In genomic region chr17:57622886-57623433, GRCh38 we compare ENCODE assay signal across 8 cellular contexts.
A peak's percentile ranks its signal among the peaks of the same experiment; 100 is the strongest.
DNase-seq lines count a peak whose midpoint lies in the region; ATAC-seq lines count a peak whose summit lies in the region.

No MANE protein-coding gene starts in this region.

- H3K79me1 ChIP-seq in trophoblast cell (ENCODE audit: low read length): peaks cover 42% of the 10 kb centered on the region

- no peak overlapping the region for H3K23ac ChIP-seq in trophoblast cell (ENCODE audit: low read length)

- no peaks in the 10 kb centered on the region for H3K9me3 Mint-ChIP-seq in dendritic cell treated with granulocyte-macrophage colony-stimulating factor and Interleukin-4, amounts not matched to agents 40 ng/mL and 50 ng/mL, for 4 days

- peak; percentile 54 for ATAC-seq in HG02623 (IDR thresholded peaks at IDR 0.05; ENCODE audit: unreplicated experiment)

- H3K4me1 ChIP-seq in trophoblast cell (ENCODE audit: control insufficient read depth in 1 of 2, insufficient read depth in 2 of 2, low read length in 2 of 2): peaks cover 49 to 52% of the 10 kb centered on the region in 2 experiments
- H3K4me1 ChIP-seq in effector memory CD4-positive, alpha-beta T cell (ENCODE audit: control insufficient read depth, insufficient read depth, low read length, poor library complexity, severe bottlenecking): no peaks in the 10 kb centered on the region

- peak overlapping the region; percentile 85 for H4K91ac ChIP-seq in trophoblast cell (ENCODE audit: low read depth, low read length)

- H3K4ac ChIP-seq in trophoblast cell (ENCODE audit: low read depth, low read length): peak overlapping the region; percentile 15

- WGBS in trophoblast cell (ENCODE audit: extremely low coverage, insufficient coverage, insufficient read length): no CpG with 5 or more reads among the region's 12 CpGs

- H2AFZ ChIP-seq in trophoblast cell (ENCODE audit: insufficient read depth, low read length, poor library complexity): no peak overlapping the region

- no peak overlapping the region for H3K9ac ChIP-seq in trophoblast cell (ENCODE audit: low read length)

- intact Hi-C loops in dendritic cell treated with granulocyte-macrophage colony-stimulating factor and Interleukin-4, amounts not matched to agents 40 ng/mL and 50 ng/mL, for 4 days (cut with micrococcal nuclease): no loop called here

- peaks cover 6% of the 10 kb centered on the region for H3K27me3 Mint-ChIP-seq in dendritic cell treated with granulocyte-macrophage colony-stimulating factor and Interleukin-4, amounts not matched to agents 40 ng/mL and 50 ng/mL, for 4 days

- peak overlapping the region; percentile 96 for H3K27ac ChIP-seq in trophoblast cell (ENCODE audit: low read depth, low read length)
- H3K27ac ChIP-seq in effector memory CD4-positive, alpha-beta T cell (ENCODE audit: insufficient read depth, low read length, poor library complexity, severe bottlenecking): no peak overlapping the region

- peaks cover 51% of the 10 kb centered on the region for H3K4me1 Mint-ChIP-seq in dendritic cell treated with granulocyte-macrophage colony-stimulating factor and Interleukin-4, amounts not matched to agents 40 ng/mL and 50 ng/mL, for 4 days (ENCODE audit: low read depth)

- peaks cover 2% of the 10 kb centered on the region for H3K79me2 ChIP-seq in trophoblast cell (ENCODE audit: control insufficient read depth, insufficient read depth, low read length, poor library complexity)

- H4K8ac ChIP-seq in trophoblast cell (ENCODE audit: low read depth, low read length): peak overlapping the region; percentile 22

- H3K18ac ChIP-seq in trophoblast cell (ENCODE audit: low read length): no peak overlapping the region

- no peak overlapping the region for H3K4me3 Mint-ChIP-seq in dendritic cell treated with granulocyte-macrophage colony-stimulating factor and Interleukin-4, amounts not matched to agents 40 ng/mL and 50 ng/mL, for 4 days

- H3K36me3 ChIP-seq in trophoblast cell (ENCODE audit: control insufficient read depth in 1 of 2, insufficient read depth in 2 of 2, low read length in 2 of 2): peaks cover 14 to 27% of the 10 kb centered on the region in 2 experiments
- peaks cover 12% of the 10 kb centered on the region for H3K36me3 ChIP-seq in effector memory CD4-positive, alpha-beta T cell (ENCODE audit: control insufficient read depth, insufficient read depth, low read length)

- H2BK120ac ChIP-seq in trophoblast cell (ENCODE audit: insufficient read depth, low read length, poor library complexity): peak overlapping the region; percentile 84

- H2AK5ac ChIP-seq in trophoblast cell (ENCODE audit: low read length): no peak overlapping the region

- H3K36me3 Mint-ChIP-seq in dendritic cell treated with granulocyte-macrophage colony-stimulating factor and Interleukin-4, amounts not matched to agents 40 ng/mL and 50 ng/mL, for 4 days (ENCODE audit: low read depth): peaks cover 5% of the 10 kb centered on the region

- H4K12ac ChIP-seq in trophoblast cell (ENCODE audit: low read depth, low read length): no peak overlapping the region

- H3K27me3 ChIP-seq in trophoblast cell (ENCODE audit: insufficient read depth, low read length): no peaks in the 10 kb centered on the region
- H3K27me3 ChIP-seq in effector memory CD4-positive, alpha-beta T cell (replicated peaks; ENCODE audit: control insufficient read depth, insufficient read depth, low read length, poor library complexity, severe bottlenecking): no peaks in the 10 kb centered on the region

- peak overlapping the region; percentile 63 for H2BK12ac ChIP-seq in trophoblast cell (ENCODE audit: low read length)

- H2BK5ac ChIP-seq in trophoblast cell (ENCODE audit: low read depth, low read length, poor library complexity): peak overlapping the region; percentile 95

- H3K14ac ChIP-seq in trophoblast cell (ENCODE audit: low read length): peak overlapping the region; percentile 66

- H3K9me3 ChIP-seq in trophoblast cell (ENCODE audit: insufficient read depth, low read depth, low read length): no peaks in the 10 kb centered on the region
- H3K9me3 ChIP-seq in effector memory CD4-positive, alpha-beta T cell (ENCODE audit: control insufficient read depth, low read length): no peaks in the 10 kb centered on the region

- H3K4me2 ChIP-seq in trophoblast cell (ENCODE audit: low read length): no peak overlapping the region

- peak overlapping the region; percentile 77 for H3K27ac Mint-ChIP-seq in dendritic cell treated with granulocyte-macrophage colony-stimulating factor and Interleukin-4, amounts not matched to agents 40 ng/mL and 50 ng/mL, for 4 days

- DNase-seq in activated CD4-positive, alpha-beta T cell treated with anti-CD3 and anti-CD28 coated beads for 48 hours: peak; percentile 50
- DNase-seq in activated CD4-positive, alpha-beta T cell treated with anti-CD3 and anti-CD28 coated beads, Interleukin-2, amount 50 U/mL, for 1 hour: no peak
- DNase-seq in NCI-H69 (lab: John Stamatoyannopoulos, UW) (peak; percentile 40), trophoblast cell (peak; percentile 29 to 43), COR-L47 (lab: John Stamatoyannopoulos, UW) (no peak)
- DNase-seq in effector memory CD4-positive, alpha-beta T cell: no peak

- no peak overlapping the region for H3K4me3 ChIP-seq in trophoblast cell (ENCODE audit: low read depth, low read length)
- no peak overlapping the region for H3K4me3 ChIP-seq in effector memory CD4-positive, alpha-beta T cell (ENCODE audit: insufficient read depth, low read depth, low read length, poor library complexity, severe bottlenecking)

Comparison
In these comparisons a context has a peak if more than half of its experiments do, and no peak if none do; other contexts are left out.
1. DNase-seq: peak in activated CD4-positive, alpha-beta T cell treated with anti-CD3 and anti-CD28 coated beads for 48 hours (single experiment), NCI-H69 (single experiment) and trophoblast cell (2 of 2); none in activated CD4-positive, alpha-beta T cell treated with anti-CD3 and anti-CD28 coated beads, Interleukin-2, amount 50 U/mL, for 1 hour (single experiment), effector memory CD4-positive, alpha-beta T cell (0 of 3) and COR-L47 (single experiment).